Comparison of ENCODE assay signal across 11 cellular contexts in genomic region chr12:21942377-21942703, GRCh38. TPM values are rescaled to one million over a fixed set of nuclear protein-coding genes. Genes with fewer than 3 reads are reported as not detected.
DNase-seq lines count a peak whose midpoint lies in the region; ATAC-seq, FAIRE-seq and TF ChIP-seq lines count a peak whose summit lies in the region.
"Had no signal": no experiment of that assay in that cellular context is flagged by ENCODE, and none has a peak within 500 bp of the region (broad histone marks: within the 10 kb centered on the region; RNA-seq: fewer than 3 reads in every experiment).

No MANE protein-coding gene starts in this region.

- POLR2A ChIA-PET in K562 (lab: Yijun Ruan, JAX), result interaction anchor here (0.8 kb wide), 1 partner anchor 14 kb away, joined by 3 read pairs; no protein-coding TSS in a partner anchor

- in situ Hi-C loops in K562 (cut with MboI), result no loop called here

- ATAC-seq in K562, result no peak
- ATAC-seq in heart left ventricle, result peak in 3 of 4 donors; percentile 13 to 39 (median 33)

- H3K9ac ChIP-seq in K562 (ENCODE audit: insufficient read depth in 1 of 2, low read depth in 2 of 2, low read length in 2 of 2), result no peak overlapping the region; a peak in 1 of 4 replicates

- H3K36me3 Mint-ChIP-seq in nephron (ENCODE audit: low read depth), result no peaks in the 10 kb centered on the region

- H3K27me3 ChIP-seq in K562 (ENCODE audit: control insufficient read depth in 2 of 2, insufficient read depth in 2 of 2, low read length in 2 of 2) (0 out of 5 replicates have a peak, but pooled peaks cover 0 to 14% of the 10 kb centered on the region in 2 experiments), heart left ventricle (peaks cover 0 to 43% (median 0%) of the 10 kb centered on the region in 9 donors), tibial artery (no peaks in the 10 kb centered on the region)

- CTCF ChIA-PET in K562 (lab: Yijun Ruan, JAX; ENCODE audit: low intra/inter-chr PET ratio), result no interaction called here

- H2AFZ ChIP-seq in K562 (ENCODE audit: low read depth, low read length), result peak overlapping the region; percentile 42; the same call in 1 of the 2 replicates

- FAIRE-seq in K562 (lab: Jason Lieb, UNC), result no peak

- DNase-seq in K562 (ENCODE audit: extremely low read depth in 1 of 4, low spot score in 3 of 4) (no peak), heart left ventricle (no peak), tibial artery (no peak), COR-L47 (lab: John Stamatoyannopoulos, UW) (no peak), DMS114 treated with DMSO at 0.1 percent for 48 hours (lab: John Stamatoyannopoulos, UW; ENCODE audit: unreplicated experiment) (no peak)
- DNase-seq in stimulated activated CD8-positive, alpha-beta memory T cell treated with anti-CD3 and anti-CD28 coated beads, Interleukin-4, amount 100 ng/mL, for 48 hours, result no peak
- DNase-seq in stimulated activated CD4-positive, alpha-beta T cell treated with anti-CD3 and anti-CD28 coated beads, Interleukin-4, amount 100 ng/mL, for 4 hours, result no peak
- DNase-seq: activated CD4-positive, alpha-beta T cell treated with anti-CD3 and anti-CD28 coated beads, Interleukin-2, amount 50 U/mL, for 48 hours; SW 1271 had no signal

- H3K4me3 Mint-ChIP-seq in nephron, result peak overlapping the region; percentile 89 to 94 (median 92)

- H3K9me3 ChIP-seq in K562 (replicated peaks; ENCODE audit: control insufficient read depth, insufficient read depth, low read depth, low read length), result no peaks in the 10 kb centered on the region
- peaks cover 0 to 37% (median 12%) of the 10 kb centered on the region in 12 donors for H3K9me3 ChIP-seq in heart left ventricle
- H3K9me3 ChIP-seq in tibial artery, result peaks cover 0 to 10% (median 8%) of the 10 kb centered on the region in 3 donors

- H3K4me1 ChIP-seq in K562 (replicated peaks in 1 of 2; ENCODE audit: control insufficient read depth in 2 of 2, insufficient read depth in 2 of 2, low read length in 2 of 2), result peaks cover 0 to 10% of the 10 kb centered on the region in 2 experiments; a peak in 2 of 5 replicates
- H3K4me1 ChIP-seq in heart left ventricle, result peaks cover 0 to 18% (median 0%) of the 10 kb centered on the region in 12 donors
- peaks cover 0 to 10% (median 3%) of the 10 kb centered on the region in 4 donors for H3K4me1 ChIP-seq in tibial artery

- BruUV-seq in K562 (replicated peaks; lab: Mats Ljungman, UMichigan), result no TSS peak

- H3K36me3 ChIP-seq in K562 (ENCODE audit: control insufficient read depth, insufficient read depth, low read length), result no peaks in the 10 kb centered on the region
- no peaks in the 10 kb centered on the region for H3K36me3 ChIP-seq in heart left ventricle
- no peaks in the 10 kb centered on the region for H3K36me3 ChIP-seq in tibial artery

- intact Hi-C loops in K562 (cut with micrococcal nuclease), result no loop called here
- intact Hi-C loops in heart left ventricle (cut with DNase I), result loop anchor here in 5 of 10 donors (5.0 to 10.0 kb wide), 4 partner anchors 45 to 170 kb away; partner anchors contain the start of gene KCNJ8 (in 4 of the 5)
- intact Hi-C loops in tibial artery (cut with DNase I; ENCODE audit: low total_unique reads), result loop anchor here (5.0 kb wide), 1 partner anchor 170 kb away; the partner anchor contains the start of gene KCNJ8

- no peak for TF ChIP-seq EP300 in K562 (IDR thresholded peaks at IDR 0.05; ENCODE audit: low read length)

- 36% methylated on average over 8 of the region's 11 CpGs for WGBS in K562 (ENCODE audit: insufficient coverage, low coverage, missing lambda C conversion rate)
- 13 to 20% (median 15%) methylated on average over 11 of the region's 11 CpGs for WGBS in heart left ventricle, 4 donors

- H3K27ac Mint-ChIP-seq in nephron, result peak overlapping the region in 2 of 3 experiments; percentile 96 to 99

- peaks cover 8% of the 10 kb centered on the region for H3K27me3 Mint-ChIP-seq in nephron (ENCODE audit: low read depth)

- H3K27ac ChIP-seq in K562 (ENCODE audit: extremely low read depth, low read depth, low read length) (no peak overlapping the region), heart left ventricle (peak overlapping the region; percentile 84 to 95 (median 90)), tibial artery (peak overlapping the region; percentile 84 to 85)

- TF ChIP-seq RAD21 in K562 (CRISPR knock-in tag; conservative IDR thresholded peaks at IDR 0.05 in 1 of 2, IDR thresholded peaks at IDR 0.05 in 1 of 2), result no peak

- TF ChIP-seq POLR2A in K562 (conservative IDR thresholded peaks at IDR 0.05) (no peak), heart left ventricle (IDR thresholded peaks at IDR 0.05) (no peak)

- peaks cover 30% of the 10 kb centered on the region for H3K9me3 Mint-ChIP-seq in nephron

- H3K9me1 ChIP-seq in K562 (ENCODE audit: control insufficient read depth, insufficient read depth, low read length), result no peaks in the 10 kb centered on the region

- H3K79me2 ChIP-seq in K562 (ENCODE audit: control insufficient read depth, insufficient read depth, low read length), result no peaks in the 10 kb centered on the region

- H3K4me2 ChIP-seq in K562 (ENCODE audit: insufficient read depth, low read length), result no peak overlapping the region

- H3K4me3 ChIP-seq in K562 (no peak overlapping the region), heart left ventricle (peak overlapping the region in 11 of 12 donors; percentile 45 to 66 (median 57)), tibial artery (peak overlapping the region; percentile 57 to 70)

- TF ChIP-seq CTCF in K562 (IDR thresholded peaks at IDR 0.05 in 2 of 3, conservative IDR thresholded peaks at IDR 0.05 in 1 of 3; ENCODE audit: insufficient read depth in 2 of 3, low read depth in 1 of 3, low read length in 3 of 3), result no peak
- no peak for TF ChIP-seq CTCF in heart left ventricle (IDR thresholded peaks at IDR 0.05)
- no peak for TF ChIP-seq CTCF in nephron (IDR thresholded peaks at IDR 0.05; ENCODE audit: unreplicated experiment in 3 of 3)
- TF ChIP-seq CTCF in tibial artery (IDR thresholded peaks at IDR 0.05), result no peak

- H3K4me1 Mint-ChIP-seq in nephron, result peaks cover 16% of the 10 kb centered on the region

- H4K20me1 ChIP-seq in K562 (replicated peaks; ENCODE audit: control insufficient read depth, insufficient read depth, low read length), result no peaks in the 10 kb centered on the region

TF ChIP-seq in K562, 482 proteins besides CTCF, POLR2A, EP300 and RAD21 (continues in another document):
- TF ChIP-seq PRMT5 (CRISPR knock-in tag; IDR thresholded peaks at IDR 0.05) (no peak), ZBTB9 (CRISPR knock-in tag; IDR thresholded peaks at IDR 0.05) (no peak), ZNF395 (CRISPR knock-in tag; IDR thresholded peaks at IDR 0.05) (no peak), ZFP1 (CRISPR knock-in tag; IDR thresholded peaks at IDR 0.05) (no peak), CHCHD3 (CRISPR knock-in tag; IDR thresholded peaks at IDR 0.05) (no peak), SLC30A9 (CRISPR knock-in tag; IDR thresholded peaks at IDR 0.05) (no peak)

RNA-seq across cellular contexts. Expression of gene ABCC9, which starts 1.1 kb away (rescaled TPM):
- 2.3 and 3.5 TPM in 2 replicates for total RNA-seq in K562 (2011; cell fraction: chromatin; rRNA removed; ENCODE audit: low replicate concordance)
- 1.1 and 1.3 TPM in 2 replicates for total RNA-seq in K562 (2011; cell fraction: nucleolus; rRNA removed)
- 1.9 and 2.9 TPM in 2 replicates for total RNA-seq in K562 (2011; cell fraction: nucleoplasm; rRNA removed)
- total RNA-seq in K562 (2014; rRNA removed) (0.05 and 0.16 TPM in 2 replicates), K562 (2014; rRNA removed; fragmentation: Illumina TruSeq; extraction: Trizol) (0.32 and 0.40 TPM in 2 replicates), K562 (2015; rRNA removed; fragmentation: Illumina TruSeq; extraction: Trizol) (0.15 and 0.18 TPM in 2 replicates), K562 (2021) (0.11 and 0.40 TPM in 2 replicates), heart left ventricle (100 to 1,000 TPM in 1 of 9 donors, 10 to 100 TPM in 8; 60.1 to 103 (median 80.0) TPM)
- polyA plus RNA-seq in K562 (2011; rRNA removed) (0.07 and 0.22 TPM in 2 replicates), K562 (2014; fragmentation: Illumina TruSeq; extraction: Trizol) (0.10 and 0.25 TPM in 2 replicates), K562 (2014; fragmentation: Nextera tagmentation; extraction: Ambion mirVana) (under 1 TPM; 0.10 to 0.13 TPM), K562 (2014; rRNA removed) (0.24 and 0.49 TPM in 2 replicates), heart left ventricle (10 to 100 TPM; 14.1 to 16.9 TPM)
- 0.06 and 0.07 TPM in 2 replicates for polyA plus RNA-seq in K562 (2011; cell fraction: cytosol; rRNA removed)
- 0.22 and 0.23 TPM in 2 replicates for polyA plus RNA-seq in K562 (2011; cell fraction: nucleus; rRNA removed)
- polyA plus RNA-seq in K562 (2012), result 0.25 and 0.28 TPM in 2 replicates
- polyA minus RNA-seq in K562 (2011; rRNA and poly(A)+ RNA removed), result 0.78 and 0.91 TPM in 2 replicates
- 0.19 TPM in 1 of 2 replicates, not detected in the other for polyA minus RNA-seq in K562 (2011; cell fraction: cytosol; rRNA and poly(A)+ RNA removed)
- 0.13 and 0.33 TPM in 2 replicates for polyA minus RNA-seq in K562 (2011; cell fraction: nucleus; rRNA and poly(A)+ RNA removed)
- total RNA-seq: activated naive CD4-positive, alpha-beta T cell treated with anti-CD3 and anti-CD28 coated beads, Interleukin-2, amount 50 U/mL, for 72 hours had no signal

Comparison
In these comparisons a context has a peak if more than half of its experiments do, and no peak if none do; other contexts are left out.
1. RNA of gene ABCC9, which starts 1.1 kb away (total RNA-seq): 60.1 to 103 TPM in heart left ventricle; 0.05 to 3.5 TPM in K562; every median in the first group is over 10 times any median in the second.